In genomic region chr22:31399211-31400022, GRCh38 we compare ENCODE assay signal across 8 cellular contexts. TPM values are rescaled to one million over a fixed set of nuclear protein-coding genes. Genes with fewer than 3 reads are reported as not detected.
DNase-seq lines count a peak whose midpoint lies in the region; ATAC-seq, FAIRE-seq and TF ChIP-seq lines count a peak whose summit lies in the region.

Gene DRG1, plus strand, starts transcription at chr22:31399604. Its CDS starts 80 bp downstream, at chr22:31399684.

- peak within 1 kb of the TSS; percentile 95 for H3K4me3 Mint-ChIP-seq in T-helper 1 cell treated with Interleukin-12 subunit alpha and Interleukin-12 subunit beta and Interleukin-4 antibody, amounts not matched to agents 30 μg/mL and 1 μg/mL, for 36 hours

- H3K4me1 ChIP-seq in psoas muscle, result peaks cover 9% of the 10 kb centered on the region

- DNase-seq in GM13977 (ENCODE audit: low spot score) (peak; percentile 99), NCI-H1694 (lab: John Stamatoyannopoulos, UW) (peak; percentile 88), amygdala (lab: John Stamatoyannopoulos, UW) (peak; percentile 81 to 99 (median 95)), left ventricle myocardium superior (peak; percentile 99), psoas muscle (peak; percentile 98 to 99), urothelium cell line (ENCODE audit: low spot score) (peak; percentile 100)

- H3K9me3 Mint-ChIP-seq in T-helper 1 cell treated with Interleukin-12 subunit alpha and Interleukin-12 subunit beta and Interleukin-4 antibody, amounts not matched to agents 30 μg/mL and 1 μg/mL, for 36 hours, result peaks cover 2% of the 10 kb centered on the region

- TF ChIP-seq CTCF in GM13977 (IDR thresholded peaks at IDR 0.05; ENCODE audit: extremely low read depth, insufficient read depth, missing control alignments), result no peak
- no peak for TF ChIP-seq CTCF in psoas muscle (IDR thresholded peaks at IDR 0.05)

- WGBS in psoas muscle, 3 donors, result 0 to 1% (median 0%) methylated on average over 58 to 72 of the region's 72 CpGs

- H3K27ac Mint-ChIP-seq in T-helper 1 cell treated with Interleukin-12 subunit alpha and Interleukin-12 subunit beta and Interleukin-4 antibody, amounts not matched to agents 30 μg/mL and 1 μg/mL, for 36 hours, result peak within 1 kb of the TSS; percentile 91

- peak within 1 kb of the TSS; percentile 87 for H3K4me3 ChIP-seq in psoas muscle

- peaks cover 3% of the 10 kb centered on the region for H3K27me3 Mint-ChIP-seq in T-helper 1 cell treated with Interleukin-12 subunit alpha and Interleukin-12 subunit beta and Interleukin-4 antibody, amounts not matched to agents 30 μg/mL and 1 μg/mL, for 36 hours (ENCODE audit: low read depth)

- peak; percentile 83 for ATAC-seq in HG02884 (IDR thresholded peaks at IDR 0.05; ENCODE audit: unreplicated experiment)
- peak; percentile 99 for ATAC-seq in left ventricle myocardium superior
- peak; percentile 99 for ATAC-seq in psoas muscle

- H3K27me3 ChIP-seq in psoas muscle (ENCODE audit: insufficient read depth in 3 of 3, low read length in 2 of 3), result no peaks in the 10 kb centered on the region

- in situ Hi-C loops in GM13977 (cut with MboI; ENCODE audit: low pct_unique_long_range_greater_than_20kb, low sequenced_read_pairs, unreplicated experiment), result no loop called here

- peak; percentile 99 for FAIRE-seq in urothelium cell line (lab: Jason Lieb, UNC)

- peaks cover 14% of the 10 kb centered on the region for H3K36me3 Mint-ChIP-seq in T-helper 1 cell treated with Interleukin-12 subunit alpha and Interleukin-12 subunit beta and Interleukin-4 antibody, amounts not matched to agents 30 μg/mL and 1 μg/mL, for 36 hours (ENCODE audit: low read depth)

- intact Hi-C loops in left ventricle myocardium superior (cut with micrococcal nuclease) (loop anchor here (10.0 kb wide), 1 partner anchor 55 kb away; the partner anchor contains the start of gene PATZ1), psoas muscle (cut with DNase I) (loop anchor here (1.0 to 2.0 kb wide), 2 partner anchors 52 to 53 kb away; partner anchors contain the start of gene PATZ1 (in 1 of the 2))

- no peaks in the 10 kb centered on the region for H3K9me3 ChIP-seq in psoas muscle

- H3K36me3 ChIP-seq in psoas muscle (ENCODE audit: insufficient read depth in 1 of 2, low read depth in 1 of 2), result peaks cover 0 to 35% of the 10 kb centered on the region in 2 donors

- peaks cover 15% of the 10 kb centered on the region for H3K4me1 Mint-ChIP-seq in T-helper 1 cell treated with Interleukin-12 subunit alpha and Interleukin-12 subunit beta and Interleukin-4 antibody, amounts not matched to agents 30 μg/mL and 1 μg/mL, for 36 hours (ENCODE audit: low read depth)

- peak within 1 kb of the TSS; percentile 90 for H3K27ac ChIP-seq in psoas muscle

RNA-seq across cellular contexts. Expression of gene DRG1, which starts in this region (rescaled TPM):
- total RNA-seq in left ventricle myocardium superior (67.4 TPM), psoas muscle (10 to 100 TPM; 75.2 to 91.8 (median 85.6) TPM)
- 100 to 1,000 TPM in 1 of 3 donors, 10 to 100 TPM in 2; 89.9 to 101 (median 98.2) TPM for polyA plus RNA-seq in psoas muscle

Comparison
In these comparisons a context has a peak if more than half of its experiments do, and no peak if none do; other contexts are left out.
1. Peak in every context shown above with its lines: DNase-seq, ATAC-seq, H3K4me3 ChIP-seq and H3K27ac ChIP-seq.